In the genomic region with DNA sequence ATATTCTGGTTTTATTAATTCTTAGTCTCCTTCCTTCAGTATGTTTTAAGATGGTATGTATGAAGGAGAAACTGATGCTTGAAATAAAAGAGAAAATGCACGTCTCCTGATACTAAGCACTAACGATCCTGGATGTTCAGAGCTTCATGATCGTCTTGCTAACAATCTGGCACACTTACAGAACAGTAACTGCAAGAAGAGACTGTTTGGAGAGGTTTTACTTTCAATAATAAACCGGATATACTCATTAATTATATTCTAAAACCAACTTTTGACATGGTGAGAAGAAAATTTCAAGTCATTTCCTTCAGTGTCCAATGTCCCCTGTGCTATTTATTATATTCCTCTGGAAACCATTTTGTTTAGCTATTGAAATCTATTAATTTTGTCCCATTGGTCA, we compare ENCODE assay signal across 8 cellular contexts.
"Had no signal": no experiment of that assay in that cellular context is flagged by ENCODE, and none has a peak within 500 bp of the region (broad histone marks: within the 10 kb centered on the region; RNA-seq: fewer than 3 reads in every experiment).

No MANE protein-coding gene starts in this region.

- H3K4me3 ChIP-seq: GM23338, K562 had no signal

- H2AFZ ChIP-seq: GM23338 had no signal

- H3K4me2 ChIP-seq: GM23338 had no signal

- DNase-seq: H9, HCEC 1CT, IMR-90, KG1 had no signal

- ATAC-seq: GM23338, K562 had no signal

- FAIRE-seq: H1, HTR-8/SVneo, K562 had no signal
